Comparison of ENCODE assay signal across 1 cellular context in genomic region chr17:20784100-20784665, GRCh38.
TF ChIP-seq lines count a peak whose summit lies in the region.

No MANE protein-coding gene starts in this region.

TF ChIP-seq in HCT116, 20 proteins besides CTCF, POLR2A, EP300 and RAD21 (continued from another document):
- no peak for TF ChIP-seq REST (IDR thresholded peaks at IDR 0.05; ENCODE audit: low read depth)
- no peak for TF ChIP-seq SP1 (IDR thresholded peaks at IDR 0.05; ENCODE audit: low read depth)
- TF ChIP-seq EZH2phosphoT487 (IDR thresholded peaks at IDR 0.05; ENCODE audit: borderline replicate concordance): no peak
- no peak for TF ChIP-seq ZNF274 (IDR thresholded peaks at IDR 0.05; ENCODE audit: low read depth, low read length)
- no peak for TF ChIP-seq ELF1 (IDR thresholded peaks at IDR 0.05; ENCODE audit: borderline replicate concordance, low read depth)
- no peak for TF ChIP-seq JUND (IDR thresholded peaks at IDR 0.05)
- no peak for TF ChIP-seq EZH2 (IDR thresholded peaks at IDR 0.05)
- TF ChIP-seq ZBTB33 (IDR thresholded peaks at IDR 0.05; ENCODE audit: extremely low read depth, insufficient replicate concordance, low read length): no peak
